Comparison of ENCODE assay signal across 28 cellular contexts in the genomic region with DNA sequence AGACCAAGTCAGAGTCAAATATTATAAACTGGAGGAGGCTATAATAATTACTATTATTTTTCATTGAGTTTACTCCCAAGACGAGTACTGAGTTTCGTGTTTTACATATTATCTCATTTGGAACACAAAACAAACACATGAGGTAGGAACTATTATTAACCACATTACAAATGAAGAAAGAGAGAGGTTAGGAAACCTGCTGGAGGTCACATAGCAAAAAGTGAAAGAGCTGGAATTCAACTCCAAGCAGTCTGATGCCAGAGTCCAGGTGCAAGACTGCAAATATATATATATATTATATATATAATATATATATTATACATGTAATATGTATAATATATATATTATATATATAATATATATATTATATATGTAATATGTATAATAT.
"Had no signal": no experiment of that assay in that cellular context is flagged by ENCODE, and none has a peak within 500 bp of the region (broad histone marks: within the 10 kb centered on the region; RNA-seq: fewer than 3 reads in every experiment).

No MANE protein-coding gene starts in this region.

- H3K4me2 ChIP-seq: hepatocyte, smooth muscle cell had no signal

- H3K9me3 ChIP-seq: colonic mucosa, right atrium auricular region, stomach, suprapubic skin had no signal

- H3K4me3 ChIP-seq: cardiac muscle cell, colonic mucosa, dorsolateral prefrontal cortex, hepatocyte, right atrium auricular region, smooth muscle cell, stomach, suprapubic skin had no signal

- FAIRE-seq: urothelium cell line had no signal

- H2AFZ ChIP-seq: hepatocyte, parathyroid adenoma had no signal

- H3K36me3 ChIP-seq: cardiac muscle cell, colonic mucosa, right atrium auricular region, stomach, suprapubic skin had no signal

- H3K4me1 ChIP-seq: parathyroid adenoma had no signal

- H3K27ac ChIP-seq: colonic mucosa, hepatocyte, parathyroid adenoma, suprapubic skin had no signal

- H3K79me2 ChIP-seq: parathyroid adenoma had no signal

- DNase-seq: activated B cell treated with CpG ODN at 0.5 μM for 24 hours; activated CD4-positive, alpha-beta T cell treated with anti-CD3 and anti-CD28 coated beads, Interleukin-2, amount 50 U/mL, for 1 hour; activated CD8-positive, alpha-beta T cell treated with anti-CD3 and anti-CD28 coated beads for 36 hours; activated naive CD8-positive, alpha-beta T cell treated with anti-CD3 and anti-CD28 coated beads, Interleukin-2, amount 50 U/mL, for 24 hours; activated T-cell treated with anti-CD3 and anti-CD28 coated beads, Interleukin-2, amount 50 U/mL, for 4 hours; cerebellar nuclear complex; colonic mucosa; dorsolateral prefrontal cortex; effector memory CD4-positive, alpha-beta T cell; islet precursor cell; left ventricle myocardium superior; naive thymus-derived CD4-positive, alpha-beta T cell; occipital lobe; stimulated activated CD4-positive, alpha-beta T cell treated with anti-CD3 and anti-CD28 coated beads, Interleukin-1b, Interleukin-23, amount 100 ng/mL, for 48 hours; stimulated activated CD4-positive, alpha-beta T cell treated with anti-CD3 and anti-CD28 coated beads, Interleukin-4, amount 100 ng/mL, for 4 hours; stimulated activated CD8-positive, alpha-beta memory T cell treated with anti-CD3 and anti-CD28 coated beads, Interleukin-4, amount 100 ng/mL, for 48 hours; stimulated activated naive B cell treated with anti-CD40 and anti-IgM and Interleukin-4, amounts not matched to agents 10 μg/mL and 1 μg/mL and 100 μg/mL, for 72 hours; stomach; T-helper 2 cell; trophoblast cell had no signal

- H3K27me3 ChIP-seq: cardiac muscle cell, colonic mucosa, dorsolateral prefrontal cortex, hepatocyte, right atrium auricular region, stomach, suprapubic skin had no signal

- ATAC-seq: activated CD8-positive, alpha-beta T cell treated with anti-CD3 and anti-CD28 coated beads for 36 hours; activated naive CD8-positive, alpha-beta T cell treated with anti-CD3 and anti-CD28 coated beads, Interleukin-2, amount 50 U/mL, for 24 hours; activated T-cell treated with anti-CD3 and anti-CD28 coated beads, Interleukin-2, amount 50 U/mL, for 4 hours; activated T-helper 17 cell treated with anti-CD3 and anti-CD28 coated beads, Interleukin-2, amount 50 U/mL, for 72 hours; left ventricle myocardium superior; naive thymus-derived CD4-positive, alpha-beta T cell; stimulated activated naive B cell treated with anti-CD40 and anti-IgM and Interleukin-4, amounts not matched to agents 10 μg/mL and 1 μg/mL and 100 μg/mL, for 72 hours had no signal

- H3K9ac ChIP-seq: parathyroid adenoma had no signal
